Comparison of ENCODE assay signal across 8 cellular contexts in genomic region chr20:41329435-41330342, GRCh38.
DNase-seq lines count a peak whose midpoint lies in the region; ATAC-seq and TF ChIP-seq lines count a peak whose summit lies in the region.

No MANE protein-coding gene starts in this region.

- H3K4me3 ChIP-seq in WERI-Rb-1 (ENCODE audit: low read depth, low read length): no peak overlapping the region

- H3K36me3 ChIP-seq in WERI-Rb-1: no peaks in the 10 kb centered on the region

- no peak overlapping the region for H3K27ac ChIP-seq in WERI-Rb-1

- no peak for TF ChIP-seq CTCF in WERI-Rb-1 (IDR thresholded peaks at IDR 0.05; ENCODE audit: low read depth, low read length)

- no peaks in the 10 kb centered on the region for H3K9me3 ChIP-seq in WERI-Rb-1 (ENCODE audit: severe bottlenecking)

- H3K9me3 Mint-ChIP-seq in central memory CD8-positive, alpha-beta T cell: no peaks in the 10 kb centered on the region
- H3K9me3 Mint-ChIP-seq in memory B cell: no peaks in the 10 kb centered on the region

- H3K27ac Mint-ChIP-seq in central memory CD8-positive, alpha-beta T cell (ENCODE audit: low read depth): no peak overlapping the region
- no peak overlapping the region for H3K27ac Mint-ChIP-seq in memory B cell

- peaks cover 8% of the 10 kb centered on the region for H3K4me1 Mint-ChIP-seq in central memory CD8-positive, alpha-beta T cell
- peaks cover 3% of the 10 kb centered on the region for H3K4me1 Mint-ChIP-seq in memory B cell

- no peaks in the 10 kb centered on the region for H3K36me3 Mint-ChIP-seq in central memory CD8-positive, alpha-beta T cell (ENCODE audit: insufficient read depth)
- H3K36me3 Mint-ChIP-seq in memory B cell: no peaks in the 10 kb centered on the region

- peak; percentile 59 for ATAC-seq in GM18511 (IDR thresholded peaks at IDR 0.05; ENCODE audit: unreplicated experiment)
- ATAC-seq in HG03565 (IDR thresholded peaks at IDR 0.05; ENCODE audit: unreplicated experiment): peak; percentile 85
- ATAC-seq in central memory CD8-positive, alpha-beta T cell (replicated peaks; ENCODE audit: extremely low read depth, poor library complexity, severe bottlenecking): peak; percentile 99
- ATAC-seq in memory B cell (ENCODE audit: low read depth): peak; percentile 100

- H3K27me3 Mint-ChIP-seq in central memory CD8-positive, alpha-beta T cell: no peaks in the 10 kb centered on the region
- no peaks in the 10 kb centered on the region for H3K27me3 Mint-ChIP-seq in memory B cell

- peak; percentile 56 for DNase-seq in activated CD4-positive, CD25-positive, alpha-beta regulatory T cell treated with anti-CD3 and anti-CD28 coated beads, Interleukin-2, amount 50 U/mL, for 72 hours
- DNase-seq in central memory CD8-positive, alpha-beta T cell (ENCODE audit: low spot score in 2 of 2): no peak
- DNase-seq in memory B cell (ENCODE audit: low spot score in 2 of 2): no peak
- peak; percentile 55 to 60 for DNase-seq in stimulated activated CD8-positive, alpha-beta memory T cell treated with anti-CD3 and anti-CD28 coated beads, Interleukin-15, amount 100 ng/mL, for 48 hours (ENCODE audit: low read depth in 2 of 2)
- no peak for DNase-seq in WERI-Rb-1
- DNase-seq in NCI-H187 treated with DMSO at 0.1 percent for 48 hours (lab: John Stamatoyannopoulos, UW): no peak

- H3K27me3 ChIP-seq in WERI-Rb-1 (ENCODE audit: insufficient read depth, low read depth, severe bottlenecking): no peaks in the 10 kb centered on the region

- H3K4me3 Mint-ChIP-seq in central memory CD8-positive, alpha-beta T cell: no peak overlapping the region
- H3K4me3 Mint-ChIP-seq in memory B cell: peak overlapping the region; percentile 8

Comparison
In these comparisons a context has a peak if more than half of its experiments do, and no peak if none do; other contexts are left out.
1. DNase-seq: peak in activated CD4-positive, CD25-positive, alpha-beta regulatory T cell treated with anti-CD3 and anti-CD28 coated beads, Interleukin-2, amount 50 U/mL, for 72 hours (single experiment) and stimulated activated CD8-positive, alpha-beta memory T cell treated with anti-CD3 and anti-CD28 coated beads, Interleukin-15, amount 100 ng/mL, for 48 hours (2 of 2); none in central memory CD8-positive, alpha-beta T cell (0 of 2), memory B cell (0 of 2), WERI-Rb-1 (single experiment) and NCI-H187 treated with DMSO at 0.1 percent for 48 hours (single experiment).
2. Peak in every context shown above with its lines, with median percentiles within 50 percentile points of each other: ATAC-seq.